In the genomic region with DNA sequence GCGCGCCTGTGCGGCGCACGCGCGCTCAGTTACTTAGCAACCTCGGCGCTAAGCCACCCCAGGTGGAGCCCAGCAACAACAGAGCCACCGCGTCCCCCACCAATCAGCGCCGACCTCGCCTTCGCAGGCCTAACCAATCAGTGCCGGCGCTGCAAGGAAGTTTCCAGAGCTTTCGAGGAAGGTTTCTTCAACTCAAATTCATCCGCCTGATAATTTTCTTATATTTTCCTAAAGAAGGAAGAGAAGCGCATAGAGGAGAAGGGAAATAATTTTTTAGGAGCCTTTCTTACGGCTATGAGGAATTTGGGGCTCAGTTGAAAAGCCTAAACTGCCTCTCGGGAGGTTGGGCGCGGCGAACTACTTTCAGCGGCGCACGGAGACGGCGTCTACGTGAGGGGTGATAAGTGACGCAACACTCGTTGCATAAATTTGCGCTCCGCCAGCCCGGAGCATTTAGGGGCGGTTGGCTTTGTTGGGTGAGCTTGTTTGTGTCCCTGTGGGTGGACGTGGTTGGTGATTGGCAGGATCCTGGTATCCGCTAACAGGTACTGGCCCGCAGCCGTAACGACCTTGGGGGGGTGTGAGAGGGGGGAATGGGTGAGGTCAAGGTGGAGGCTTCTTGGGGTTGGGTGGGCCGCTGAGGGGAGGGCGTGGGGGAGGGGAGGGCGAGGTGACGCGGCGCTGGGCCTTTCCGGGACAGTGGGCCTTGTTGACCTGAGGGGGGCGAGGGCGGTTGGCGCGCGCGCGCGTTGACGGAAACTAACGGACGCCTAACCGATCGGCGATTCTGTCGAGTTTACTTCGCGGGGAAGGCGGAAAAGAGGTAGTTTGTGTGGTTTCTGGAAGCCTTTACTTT, we compare ENCODE assay signal across 8 cellular contexts. TPM values are rescaled to one million over a fixed set of nuclear protein-coding genes. Genes with fewer than 3 reads are reported as not detected.
A peak's percentile ranks its signal among the peaks of the same experiment; 100 is the strongest.
DNase-seq lines count a peak whose midpoint lies in the region; ATAC-seq, FAIRE-seq and TF ChIP-seq lines count a peak whose summit lies in the region.

A gene (plus strand): TSS at position 452 of the 856 bp plus-strand sequence. CDS start 817 bp downstream, outside the sequence.

- H3K27me3 ChIP-seq in SU-DHL-6 (ENCODE audit: low read length): no peaks in the 10 kb centered on the region
- H3K27me3 ChIP-seq in pancreas: no peaks in the 10 kb centered on the region
- H3K27me3 ChIP-seq in tibial artery: no peaks in the 10 kb centered on the region

- H3F3A ChIP-seq in SU-DHL-6 (ENCODE audit: insufficient read depth): peaks cover 21% of the 10 kb centered on the region

- peaks cover 9% of the 10 kb centered on the region for H3K79me2 ChIP-seq in SU-DHL-6 (ENCODE audit: insufficient read depth, low read length)

- H3K4me1 ChIP-seq in pancreas (peaks cover 24 to 38% (median 36%) of the 10 kb centered on the region in 3 donors), tibial artery (peaks cover 0 to 33% (median 26%) of the 10 kb centered on the region in 4 donors)

- H3K9ac ChIP-seq in SU-DHL-6 (ENCODE audit: low read length): peak within 1 kb of the TSS; percentile 70

- H3K27ac Mint-ChIP-seq in activated naive CD8-positive, alpha-beta T cell treated with anti-CD3 and anti-CD28 coated beads, Interleukin-2, amount 10 ng/mL, durations not matched to agents 7 days and 5 days: peak within 1 kb of the TSS; percentile 93

- TF ChIP-seq CTCF in SU-DHL-6 (IDR thresholded peaks at IDR 0.05; ENCODE audit: insufficient read depth, low read length, poor library complexity, severe bottlenecking) (no peak), pancreas (IDR thresholded peaks at IDR 0.05) (no peak), tibial artery (IDR thresholded peaks at IDR 0.05) (no peak)

- peak; percentile 92 for ATAC-seq in HG02571 (IDR thresholded peaks at IDR 0.05; ENCODE audit: unreplicated experiment)
- peak; percentile 96 for ATAC-seq in activated naive CD8-positive, alpha-beta T cell treated with anti-CD3 and anti-CD28 coated beads, Interleukin-2, amount 10 ng/mL, durations not matched to agents 7 days and 5 days (ENCODE audit: low read depth)
- ATAC-seq in Right ventricle myocardium inferior: peak; percentile 99
- peak; percentile 85 to 94 (median 93) for ATAC-seq in pancreas

- peak; percentile 67 for FAIRE-seq in pancreas (lab: Jason Lieb, UNC)

- H3K36me3 Mint-ChIP-seq in activated naive CD8-positive, alpha-beta T cell treated with anti-CD3 and anti-CD28 coated beads, Interleukin-2, amount 10 ng/mL, durations not matched to agents 7 days and 5 days: peaks cover 22% of the 10 kb centered on the region

- no peaks in the 10 kb centered on the region for H3K9me2 ChIP-seq in SU-DHL-6 (replicated peaks; ENCODE audit: insufficient read depth, low read length)

- intact Hi-C loops in Right ventricle myocardium inferior (cut with DNase I) (loop anchor here (2.0 kb wide), 1 partner anchor 58 kb away; no protein-coding TSS in a partner anchor), pancreas (cut with DNase I) (no loop called here), tibial artery (cut with DNase I; ENCODE audit: low total_unique reads) (no loop called here)

- H3K4me3 ChIP-seq in GM08714 (ENCODE audit: low read length): peak within 1 kb of the TSS; percentile 100
- peak within 1 kb of the TSS; percentile 87 for H3K4me3 ChIP-seq in SU-DHL-6 (ENCODE audit: insufficient read depth, low read length, poor library complexity, severe bottlenecking)
- H3K4me3 ChIP-seq in pancreas: peak within 1 kb of the TSS; percentile 27 to 61 (median 43)
- peak within 1 kb of the TSS; percentile 74 to 77 for H3K4me3 ChIP-seq in tibial artery

- peak within 1 kb of the TSS; percentile 85 for H3K4me2 ChIP-seq in SU-DHL-6 (ENCODE audit: low read depth, low read length, poor library complexity, severe bottlenecking)

- H3K27ac ChIP-seq in SU-DHL-6 (ENCODE audit: low read depth, low read length) (peak within 1 kb of the TSS; percentile 58), pancreas (peak within 1 kb of the TSS; percentile 94 to 100 (median 97)), tibial artery (peak within 1 kb of the TSS; percentile 88 to 92)

- no peaks in the 10 kb centered on the region for H4K20me1 ChIP-seq in SU-DHL-6 (ENCODE audit: low read depth, low read length)

- H3K4me1 Mint-ChIP-seq in activated naive CD8-positive, alpha-beta T cell treated with anti-CD3 and anti-CD28 coated beads, Interleukin-2, amount 10 ng/mL, durations not matched to agents 7 days and 5 days: peaks cover 24% of the 10 kb centered on the region

- peak within 1 kb of the TSS; percentile 96 for H3K4me3 Mint-ChIP-seq in activated naive CD8-positive, alpha-beta T cell treated with anti-CD3 and anti-CD28 coated beads, Interleukin-2, amount 10 ng/mL, durations not matched to agents 7 days and 5 days

- no peaks in the 10 kb centered on the region for H3K9me3 Mint-ChIP-seq in activated naive CD8-positive, alpha-beta T cell treated with anti-CD3 and anti-CD28 coated beads, Interleukin-2, amount 10 ng/mL, durations not matched to agents 7 days and 5 days

- H3K27me3 Mint-ChIP-seq in activated naive CD8-positive, alpha-beta T cell treated with anti-CD3 and anti-CD28 coated beads, Interleukin-2, amount 10 ng/mL, durations not matched to agents 7 days and 5 days: no peaks in the 10 kb centered on the region

- no peaks in the 10 kb centered on the region for H3K9me3 ChIP-seq in SU-DHL-6 (ENCODE audit: insufficient read depth, low read length)
- H3K9me3 ChIP-seq in pancreas: no peaks in the 10 kb centered on the region
- no peaks in the 10 kb centered on the region for H3K9me3 ChIP-seq in tibial artery

- POLR2A ChIA-PET in activated naive CD8-positive, alpha-beta T cell treated with anti-CD3 and anti-CD28 coated beads, Interleukin-2, amount 10 ng/mL, durations not matched to agents 7 days and 5 days (lab: Charles Lee): interaction anchor here (0.6 to 4.0 kb wide), 30 partner anchors 8 to 799 kb away, joined by 3 to 59 read pairs (median 4); a partner anchor contains a TSS

- no peaks in the 10 kb centered on the region for H3K36me3 ChIP-seq in SU-DHL-6 (ENCODE audit: low read length)
- peaks cover 0 to 8% (median 0%) of the 10 kb centered on the region in 3 donors for H3K36me3 ChIP-seq in pancreas
- H3K36me3 ChIP-seq in tibial artery: peaks cover 21 to 24% (median 22%) of the 10 kb centered on the region in 3 donors

- DNase-seq in NCI-H1092 (lab: John Stamatoyannopoulos, UW) (peak; percentile 96), Right ventricle myocardium inferior (ENCODE audit: missing footprints) (peak; percentile 98), pancreas (peak; percentile 94 to 98 (median 97)), tibial artery (peak; percentile 96 to 98)
- peak; percentile 89 for DNase-seq in activated naive CD8-positive, alpha-beta T cell treated with anti-CD3 and anti-CD28 coated beads, Interleukin-2, amount 10 ng/mL, durations not matched to agents 7 days and 5 days

- WGBS in pancreas, 2 donors: 0 to 1% methylated on average over 66 to 67 of the region's 67 CpGs

- peak within 1 kb of the TSS; percentile 89 for H2AFZ ChIP-seq in SU-DHL-6 (ENCODE audit: low read depth, low read length, severe bottlenecking)

RNA-seq across cellular contexts. Expression of the gene that starts here (rescaled TPM):
- total RNA-seq in activated naive CD8-positive, alpha-beta T cell treated with anti-CD3 and anti-CD28 coated beads, Interleukin-2, amount 10 ng/mL, durations not matched to agents 7 days and 5 days: 1,000 to 10,000 TPM; 1,069 to 1,087 TPM
- total RNA-seq in Right ventricle myocardium inferior (1,403 TPM), pancreas (100 to 1,000 TPM; 479 to 972 (median 684) TPM)
- 100 to 1,000 TPM; 321 to 937 TPM for polyA plus RNA-seq in pancreas

Comparison
In these comparisons a context has a peak if more than half of its experiments do, and no peak if none do; other contexts are left out.
1. Peak in every context shown above with its lines: DNase-seq, ATAC-seq, H3K4me3 ChIP-seq and H3K27ac ChIP-seq.
2. H3K4me3 ChIP-seq: peak in every context shown above with its lines; median percentile 100 in GM08714; 87 in SU-DHL-6; 76 in tibial artery; 43 in pancreas.